Comparison of ENCODE assay signal across 8 cellular contexts in the genomic region with DNA sequence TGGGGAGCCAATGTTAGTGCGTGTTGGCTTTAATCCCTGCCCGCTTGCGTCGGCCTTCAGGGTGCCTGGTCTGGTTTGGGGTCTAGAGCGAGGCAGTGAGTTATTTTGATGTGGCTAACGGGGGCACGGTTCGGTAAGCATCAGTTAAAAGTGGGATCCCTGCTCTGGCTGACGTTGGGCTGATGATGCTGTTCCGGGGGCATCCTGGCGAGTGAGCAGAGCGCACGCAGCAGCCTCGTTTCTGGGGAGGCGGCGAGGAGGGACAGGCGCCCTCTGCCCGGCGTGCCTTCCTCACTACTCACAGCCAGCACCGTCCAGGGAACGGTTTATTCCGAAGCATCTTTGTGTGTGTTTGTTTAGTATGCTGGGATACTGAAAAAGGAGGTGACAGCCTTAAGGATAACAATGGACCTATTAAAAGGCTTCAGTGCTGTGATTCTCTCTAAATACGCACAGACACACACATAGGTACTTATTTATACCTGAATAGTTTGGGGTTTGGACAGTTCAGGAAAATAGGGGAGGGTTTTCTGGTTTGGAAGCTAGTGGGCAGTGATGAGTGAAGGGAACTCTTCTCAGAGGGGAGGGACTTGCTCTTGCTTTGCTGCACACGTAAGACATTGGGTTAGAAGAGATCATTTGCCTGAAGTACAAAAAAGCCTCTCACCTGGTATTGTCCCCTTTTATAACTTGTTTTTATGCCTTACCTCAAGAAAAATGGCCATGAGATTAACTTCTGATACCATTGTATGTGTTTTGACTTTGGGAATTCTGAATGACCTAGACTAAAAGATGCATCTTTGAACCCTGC. TPM values are rescaled to one million over a fixed set of nuclear protein-coding genes. Genes with fewer than 3 reads are reported as not detected.
DNase-seq lines count a peak whose midpoint lies in the region; ATAC-seq, FAIRE-seq and TF ChIP-seq lines count a peak whose summit lies in the region.

No MANE protein-coding gene starts in this region.

- H3K4me1 ChIP-seq in mucosa of stomach (ENCODE audit: control insufficient read depth, insufficient read depth, low read length), result peaks cover 38% of the 10 kb centered on the region
- H3K4me1 ChIP-seq in tibial artery, result peaks cover 0 to 64% (median 41%) of the 10 kb centered on the region in 4 donors

- no peaks in the 10 kb centered on the region for H3K27me3 ChIP-seq in mucosa of stomach (ENCODE audit: control insufficient read depth, insufficient read depth, low read length)
- no peaks in the 10 kb centered on the region for H3K27me3 ChIP-seq in tibial artery

- peak overlapping the region; percentile 92 to 97 for H3K27ac ChIP-seq in tibial artery

- DNase-seq in C1 segment of cervical spinal cord (lab: John Stamatoyannopoulos, UW) (peak in 9 of 14 donors; percentile 26 to 78 (median 38)), GM19239 (ENCODE audit: insufficient read length, low spot score) (peak; percentile 14), epithelial cell of proximal tubule (ENCODE audit: low read depth) (no peak), tibial artery (peak; percentile 61 to 77)
- DNase-seq in activated CD4-positive, alpha-beta T cell treated with anti-CD3 and anti-CD28 coated beads for 48 hours, result peak; percentile 39

- H3K9ac ChIP-seq in mucosa of stomach (ENCODE audit: low read length), result peak overlapping the region; percentile 66

- FAIRE-seq in GM19239 (lab: Jason Lieb, UNC), result peak; percentile 40

- no peaks in the 10 kb centered on the region for H3K9me3 ChIP-seq in mucosa of stomach (ENCODE audit: control insufficient read depth, low read length)
- H3K9me3 ChIP-seq in tibial artery, result no peaks in the 10 kb centered on the region

- TF ChIP-seq CTCF in epithelial cell of proximal tubule (conservative IDR thresholded peaks at IDR 0.05; ENCODE audit: low read depth, low read length) (peak; percentile 55), tibial artery (IDR thresholded peaks at IDR 0.05) (peak in 1 of 2 experiments; percentile 53)

- H3K36me3 ChIP-seq in mucosa of stomach (ENCODE audit: control insufficient read depth, insufficient read depth, low read length) (no peaks in the 10 kb centered on the region), tibial artery (no peaks in the 10 kb centered on the region)

- intact Hi-C loops in tibial artery (cut with DNase I; ENCODE audit: low total_unique reads), result loop anchor here (5.0 kb wide), 1 partner anchor 100 kb away; no protein-coding TSS in a partner anchor

- ATAC-seq in HG03571 (IDR thresholded peaks at IDR 0.05; ENCODE audit: unreplicated experiment) (peak; percentile 20), GM19455 (IDR thresholded peaks at IDR 0.05; ENCODE audit: unreplicated experiment) (no peak)

- H3K4me3 ChIP-seq in epithelial cell of proximal tubule (ENCODE audit: low read depth, low read length) (peak overlapping the region; percentile 88), mucosa of stomach (ENCODE audit: low read length) (peak overlapping the region; percentile 27), tibial artery (peak overlapping the region; percentile 94)

RNA-seq across cellular contexts. Expression of a gene that starts 2.1 kb away (rescaled TPM):
- 123 and 143 TPM in 2 replicates for total RNA-seq in epithelial cell of proximal tubule

Comparison
In these comparisons a context has a peak if more than half of its experiments do, and no peak if none do; other contexts are left out.
1. H3K4me3 ChIP-seq: peak in every context shown above with its lines; median percentile 94 in tibial artery; 88 in epithelial cell of proximal tubule; 27 in mucosa of stomach.